Comparison of ENCODE assay signal across 9 cellular contexts in the genomic region with DNA sequence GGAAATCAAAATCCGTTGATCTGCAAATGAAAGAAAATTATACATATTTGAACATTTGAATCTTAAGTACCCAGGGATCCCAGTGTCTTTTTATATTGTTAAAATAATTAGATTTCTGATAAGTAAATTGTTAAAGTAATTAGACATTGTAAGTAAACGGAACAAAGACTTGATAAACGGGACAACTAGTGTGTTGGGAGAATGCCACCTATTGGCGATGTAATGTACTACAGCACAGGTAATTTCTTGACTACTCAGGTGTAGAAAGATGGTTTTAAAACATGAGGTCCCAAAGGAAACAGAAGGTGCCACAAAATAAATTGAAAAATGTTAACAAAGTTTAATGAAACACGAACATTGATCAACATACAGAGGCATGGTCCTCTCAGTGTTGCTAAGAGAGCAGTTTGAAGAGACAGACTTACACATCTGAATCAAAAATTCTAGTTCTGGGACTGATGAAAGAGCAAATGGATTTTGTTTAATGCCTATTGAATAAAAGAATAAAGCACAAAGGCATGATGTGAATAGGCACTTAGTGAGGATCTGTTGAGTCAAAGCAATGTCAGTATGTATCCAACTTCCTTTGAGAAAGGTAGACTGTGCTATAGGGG.
A peak's percentile ranks its signal among the peaks of the same experiment; 100 is the strongest.
DNase-seq lines count a peak whose midpoint lies in the region; ATAC-seq, FAIRE-seq and TF ChIP-seq lines count a peak whose summit lies in the region.
"Had no signal": no experiment of that assay in that cellular context is flagged by ENCODE, and none has a peak within 500 bp of the region (broad histone marks: within the 10 kb centered on the region; RNA-seq: fewer than 3 reads in every experiment).

No MANE protein-coding gene starts in this region.

- peak; percentile 54 to 78 (median 73); a peak in 5 of 6 replicates for TF ChIP-seq CTCF in K562 (IDR thresholded peaks at IDR 0.05 in 2 of 3, conservative IDR thresholded peaks at IDR 0.05 in 1 of 3; ENCODE audit: insufficient read depth in 2 of 3, low read depth in 1 of 3, low read length in 3 of 3)

- peak; percentile 81 to 83 for TF ChIP-seq RAD21 in K562 (CRISPR knock-in tag; conservative IDR thresholded peaks at IDR 0.05 in 1 of 2, IDR thresholded peaks at IDR 0.05 in 1 of 2)

- H3K4me1 ChIP-seq in K562 (replicated peaks in 1 of 2; ENCODE audit: control insufficient read depth in 2 of 2, insufficient read depth in 2 of 2, low read length in 2 of 2) = no peaks in the 10 kb centered on the region; a peak in 1 of 5 replicates
- H3K4me1 ChIP-seq: BLaER1 treated with 17β-estradiol and CSF1 and Interleukin-3, amounts not matched to agents 10 nM and 100 nM had no signal

- no peak for TF ChIP-seq EP300 in K562 (IDR thresholded peaks at IDR 0.05; ENCODE audit: low read length)

- in situ Hi-C loops in K562 (cut with MboI) = loop anchor here (5.0 to 10.0 kb wide), 3 partner anchors 428 to 818 kb away; a partner anchor contains a TSS

- no peaks in the 10 kb centered on the region for H3K9me1 ChIP-seq in K562 (ENCODE audit: control insufficient read depth, insufficient read depth, low read length)

- H3K27me3 ChIP-seq in K562 (ENCODE audit: control insufficient read depth in 2 of 2, insufficient read depth in 2 of 2, low read length in 2 of 2) = no peaks in the 10 kb centered on the region
- H3K27me3 ChIP-seq: BLaER1 treated with 17β-estradiol and CSF1 and Interleukin-3, amounts not matched to agents 10 nM and 100 nM had no signal

- no TSS peak for BruUV-seq in K562 (replicated peaks; lab: Mats Ljungman, UMichigan)

- no peaks in the 10 kb centered on the region for H3K36me3 ChIP-seq in K562 (ENCODE audit: control insufficient read depth, insufficient read depth, low read length)
- H3K36me3 ChIP-seq: BLaER1 treated with 17β-estradiol and CSF1 and Interleukin-3, amounts not matched to agents 10 nM and 100 nM had no signal

- WGBS in K562 (ENCODE audit: insufficient coverage, low coverage, missing lambda C conversion rate) = 12% methylated on average over 5 of the region's 5 CpGs

- POLR2A ChIA-PET in K562 (lab: Yijun Ruan, JAX) = no interaction called here

- no peak overlapping the region for H3K4me2 ChIP-seq in K562 (ENCODE audit: insufficient read depth, low read length)
- H3K4me2 ChIP-seq: BLaER1 treated with 17β-estradiol and CSF1 and Interleukin-3, amounts not matched to agents 10 nM and 100 nM had no signal

- no peak for TF ChIP-seq POLR2A in K562 (conservative IDR thresholded peaks at IDR 0.05)

- no peaks in the 10 kb centered on the region for H3K79me2 ChIP-seq in K562 (ENCODE audit: control insufficient read depth, insufficient read depth, low read length)

- DNase-seq in NCI-H1436 (lab: John Stamatoyannopoulos, UW) = peak; percentile 0
- no peak for DNase-seq in NCI-H1436 treated with DMSO at 0.1 percent for 48 hours (lab: John Stamatoyannopoulos, UW)
- peak; percentile 32 for DNase-seq in NCI-H2107 treated with DMSO at 0.1 percent for 48 hours (lab: John Stamatoyannopoulos, UW; ENCODE audit: unreplicated experiment)
- peak; percentile 43 to 63 (median 58) for DNase-seq in K562 (ENCODE audit: extremely low read depth in 1 of 4, low spot score in 3 of 4)
- DNase-seq in left lobe of liver (ENCODE audit: low spot score) = no peak

- H3K9me3 ChIP-seq in K562 (replicated peaks; ENCODE audit: control insufficient read depth, insufficient read depth, low read depth, low read length) = no peaks in the 10 kb centered on the region
- H3K9me3 ChIP-seq: BLaER1 treated with 17β-estradiol and CSF1 and Interleukin-3, amounts not matched to agents 10 nM and 100 nM had no signal

- no peak overlapping the region for H3K27ac ChIP-seq in K562 (ENCODE audit: extremely low read depth, low read depth, low read length)
- H3K27ac ChIP-seq: BLaER1 treated with 17β-estradiol and CSF1 and Interleukin-3, amounts not matched to agents 10 nM and 100 nM had no signal

- peak; percentile 71 for ATAC-seq in GM21423 (IDR thresholded peaks at IDR 0.05; ENCODE audit: unreplicated experiment)
- peak; percentile 62 for ATAC-seq in K562
- ATAC-seq in left lobe of liver = peak; percentile 85
- no peak for ATAC-seq in GM21723 (IDR thresholded peaks at IDR 0.05; ENCODE audit: unreplicated experiment)
- ATAC-seq in GM21447 (IDR thresholded peaks at IDR 0.05; ENCODE audit: unreplicated experiment) = no peak

- no peak overlapping the region for H3K4me3 ChIP-seq in K562
- H3K4me3 ChIP-seq: BLaER1 treated with 17β-estradiol and CSF1 and Interleukin-3, amounts not matched to agents 10 nM and 100 nM had no signal

- H3K9ac ChIP-seq in K562 (ENCODE audit: insufficient read depth in 1 of 2, low read depth in 2 of 2, low read length in 2 of 2) = no peak overlapping the region
- H3K9ac ChIP-seq: BLaER1 treated with 17β-estradiol and CSF1 and Interleukin-3, amounts not matched to agents 10 nM and 100 nM had no signal

- H4K20me1 ChIP-seq in K562 (replicated peaks; ENCODE audit: control insufficient read depth, insufficient read depth, low read length) = no peaks in the 10 kb centered on the region
- H4K20me1 ChIP-seq: BLaER1 treated with 17β-estradiol and CSF1 and Interleukin-3, amounts not matched to agents 10 nM and 100 nM had no signal

- peak; percentile 82 for FAIRE-seq in K562 (lab: Jason Lieb, UNC)

- CTCF ChIA-PET in K562 (lab: Yijun Ruan, JAX; ENCODE audit: low intra/inter-chr PET ratio) = interaction anchor here (0.5 to 2.0 kb wide), 4 partner anchors 338 to 1959 kb away, joined by 3 to 6 read pairs (median 5); a partner anchor contains a TSS

- no peak overlapping the region for H2AFZ ChIP-seq in K562 (ENCODE audit: low read depth, low read length)

- intact Hi-C loops in K562 (cut with micrococcal nuclease) = loop anchor here (2.0 to 10.0 kb wide), 5 partner anchors 238 to 821 kb away; a partner anchor contains a TSS

TF ChIP-seq in K562, 482 proteins besides CTCF, POLR2A, EP300 and RAD21 (continues in another document):
- TF ChIP-seq, protein P1, sequence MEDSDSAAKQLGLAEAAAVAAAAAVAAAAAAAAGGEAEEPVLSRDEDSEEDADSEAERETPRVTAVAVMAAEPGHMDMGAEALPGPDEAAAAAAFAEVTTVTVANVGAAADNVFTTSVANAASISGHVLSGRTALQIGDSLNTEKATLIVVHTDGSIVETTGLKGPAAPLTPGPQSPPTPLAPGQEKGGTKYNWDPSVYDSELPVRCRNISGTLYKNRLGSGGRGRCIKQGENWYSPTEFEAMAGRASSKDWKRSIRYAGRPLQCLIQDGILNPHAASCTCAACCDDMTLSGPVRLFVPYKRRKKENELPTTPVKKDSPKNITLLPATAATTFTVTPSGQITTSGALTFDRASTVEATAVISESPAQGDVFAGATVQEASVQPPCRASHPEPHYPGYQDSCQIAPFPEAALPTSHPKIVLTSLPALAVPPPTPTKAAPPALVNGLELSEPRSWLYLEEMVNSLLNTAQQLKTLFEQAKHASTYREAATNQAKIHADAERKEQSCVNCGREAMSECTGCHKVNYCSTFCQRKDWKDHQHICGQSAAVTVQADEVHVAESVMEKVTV (CRISPR knock-in tag; IDR thresholded peaks at IDR 0.05) = peak; percentile 60
- no peak for TF ChIP-seq KAT8 (IDR thresholded peaks at IDR 0.05; ENCODE audit: low read depth)
- TF ChIP-seq SETDB1 (IDR thresholded peaks at IDR 0.05; ENCODE audit: low read length) = no peak
- TF ChIP-seq, protein P2, sequence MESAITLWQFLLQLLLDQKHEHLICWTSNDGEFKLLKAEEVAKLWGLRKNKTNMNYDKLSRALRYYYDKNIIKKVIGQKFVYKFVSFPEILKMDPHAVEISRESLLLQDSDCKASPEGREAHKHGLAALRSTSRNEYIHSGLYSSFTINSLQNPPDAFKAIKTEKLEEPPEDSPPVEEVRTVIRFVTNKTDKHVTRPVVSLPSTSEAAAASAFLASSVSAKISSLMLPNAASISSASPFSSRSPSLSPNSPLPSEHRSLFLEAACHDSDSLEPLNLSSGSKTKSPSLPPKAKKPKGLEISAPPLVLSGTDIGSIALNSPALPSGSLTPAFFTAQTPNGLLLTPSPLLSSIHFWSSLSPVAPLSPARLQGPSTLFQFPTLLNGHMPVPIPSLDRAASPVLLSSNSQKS (CRISPR knock-in tag; IDR thresholded peaks at IDR 0.05) = no peak
- peak in 1 of 2 experiments; percentile 7 for TF ChIP-seq NCOA2 (IDR thresholded peaks at IDR 0.05; ENCODE audit: partially characterized antibody in 2 of 2)
- TF ChIP-seq CBX5 (IDR thresholded peaks at IDR 0.05; ENCODE audit: borderline replicate concordance, low read depth) = no peak
- TF ChIP-seq XRCC3 (IDR thresholded peaks at IDR 0.05) = no peak
- TF ChIP-seq FOXM1 (IDR thresholded peaks at IDR 0.05; ENCODE audit: low read depth) = no peak
- TF ChIP-seq FOXM1 (CRISPR knock-in tag; IDR thresholded peaks at IDR 0.05; ENCODE audit: low read depth) = no peak
- TF ChIP-seq, protein P3, sequence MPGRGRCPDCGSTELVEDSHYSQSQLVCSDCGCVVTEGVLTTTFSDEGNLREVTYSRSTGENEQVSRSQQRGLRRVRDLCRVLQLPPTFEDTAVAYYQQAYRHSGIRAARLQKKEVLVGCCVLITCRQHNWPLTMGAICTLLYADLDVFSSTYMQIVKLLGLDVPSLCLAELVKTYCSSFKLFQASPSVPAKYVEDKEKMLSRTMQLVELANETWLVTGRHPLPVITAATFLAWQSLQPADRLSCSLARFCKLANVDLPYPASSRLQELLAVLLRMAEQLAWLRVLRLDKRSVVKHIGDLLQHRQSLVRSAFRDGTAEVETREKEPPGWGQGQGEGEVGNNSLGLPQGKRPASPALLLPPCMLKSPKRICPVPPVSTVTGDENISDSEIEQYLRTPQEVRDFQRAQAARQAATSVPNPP (IDR thresholded peaks at IDR 0.05; ENCODE audit: borderline replicate concordance, insufficient read depth, insufficient read length) = no peak
- no peak for TF ChIP-seq RBBP5 (IDR thresholded peaks at IDR 0.05; ENCODE audit: borderline replicate concordance, insufficient read depth, low read length, poor library complexity, severe bottlenecking)
- 0 out of 2 replicates have a peak, but pooled peaks have one; percentile 43 for TF ChIP-seq CC2D1A (IDR thresholded peaks at IDR 0.05)
- no peak for TF ChIP-seq FUS (optimal IDR thresholded peaks at IDR 0.05; ENCODE audit: low read depth, low read length)

Comparison
In these comparisons a context has a peak if more than half of its experiments do, and no peak if none do; other contexts are left out.
1. DNase-seq: peak in NCI-H1436 (single experiment), NCI-H2107 treated with DMSO at 0.1 percent for 48 hours (single experiment) and K562 (4 of 4); none in NCI-H1436 treated with DMSO at 0.1 percent for 48 hours (single experiment) and left lobe of liver (single experiment).
2. ATAC-seq: peak in GM21423 (single experiment), K562 (single experiment) and left lobe of liver (single experiment); none in GM21723 (single experiment) and GM21447 (single experiment).